In genomic region chr10:50421026-50421719, GRCh38 we compare ENCODE assay signal across 8 cellular contexts.
A peak's percentile ranks its signal among the peaks of the same experiment; 100 is the strongest.
DNase-seq lines count a peak whose midpoint lies in the region; ATAC-seq and TF ChIP-seq lines count a peak whose summit lies in the region.

No MANE protein-coding gene starts in this region.

- peak overlapping the region in 1 of 2 donors; percentile 6 for H3K27ac ChIP-seq in right atrium auricular region

- H3K4me3 ChIP-seq in right atrium auricular region, result no peak overlapping the region

- H3K36me3 Mint-ChIP-seq in activated naive CD4-positive, alpha-beta T cell treated with anti-CD3 and anti-CD28 coated beads for 36 hours (ENCODE audit: low read depth), result peaks cover 6% of the 10 kb centered on the region

- H3K27ac Mint-ChIP-seq in activated naive CD4-positive, alpha-beta T cell treated with anti-CD3 and anti-CD28 coated beads for 36 hours, result no peak overlapping the region

- H3K4me1 Mint-ChIP-seq in activated naive CD4-positive, alpha-beta T cell treated with anti-CD3 and anti-CD28 coated beads for 36 hours (ENCODE audit: low read depth), result peaks cover 23% of the 10 kb centered on the region

- CTCF ChIA-PET in activated naive CD4-positive, alpha-beta T cell treated with anti-CD3 and anti-CD28 coated beads for 36 hours (lab: Charles Lee), result interaction anchor here (0.5 to 1.8 kb wide), 6 partner anchors 11 to 167 kb away, joined by 3 to 6 read pairs (median 3); no protein-coding TSS in a partner anchor

- H3K4me3 Mint-ChIP-seq in activated naive CD4-positive, alpha-beta T cell treated with anti-CD3 and anti-CD28 coated beads for 36 hours, result no peak overlapping the region

- ATAC-seq in GM21717 (IDR thresholded peaks at IDR 0.05; ENCODE audit: unreplicated experiment) (peak; percentile 33), HG03469 (IDR thresholded peaks at IDR 0.05; ENCODE audit: unreplicated experiment) (no peak)

- no peaks in the 10 kb centered on the region for H3K9me3 Mint-ChIP-seq in activated naive CD4-positive, alpha-beta T cell treated with anti-CD3 and anti-CD28 coated beads for 36 hours

- H3K27me3 ChIP-seq in right atrium auricular region, result no peaks in the 10 kb centered on the region

- H3K4me1 ChIP-seq in right atrium auricular region, result peaks cover 0 to 16% of the 10 kb centered on the region in 2 donors

- intact Hi-C loops in activated naive CD4-positive, alpha-beta T cell treated with anti-CD3 and anti-CD28 coated beads for 36 hours (cut with micrococcal nuclease), result loop anchor here (1.0 to 5.0 kb wide), 2 partner anchors 54 to 129 kb away; no protein-coding TSS in a partner anchor

- H3K27me3 Mint-ChIP-seq in activated naive CD4-positive, alpha-beta T cell treated with anti-CD3 and anti-CD28 coated beads for 36 hours (ENCODE audit: low read depth), result no peaks in the 10 kb centered on the region

- no peaks in the 10 kb centered on the region for H3K9me3 ChIP-seq in right atrium auricular region

- H3K36me3 ChIP-seq in right atrium auricular region, result no peaks in the 10 kb centered on the region

- DNase-seq in NCI-H82 (lab: John Stamatoyannopoulos, UW) (peak; percentile 53), NCI-H82 treated with DMSO at 0.1 percent for 48 hours (lab: John Stamatoyannopoulos, UW; ENCODE audit: unreplicated experiment) (no peak), M059J (ENCODE audit: low read depth) (peak; percentile 47), right atrium auricular region (ENCODE audit: low spot score) (no peak)
- DNase-seq in activated naive CD4-positive, alpha-beta T cell treated with anti-CD3 and anti-CD28 coated beads for 36 hours, result peak; percentile 53
- DNase-seq in stimulated activated CD8-positive, alpha-beta memory T cell treated with anti-CD3 and anti-CD28 coated beads, Interleukin-4, amount 100 ng/mL, for 24 hours (ENCODE audit: low read depth), result peak; percentile 19

- TF ChIP-seq CTCF in right atrium auricular region (IDR thresholded peaks at IDR 0.05), result peak; percentile 55 to 79

Comparison
In these comparisons a context has a peak if more than half of its experiments do, and no peak if none do; other contexts are left out.
1. DNase-seq: peak in NCI-H82 (single experiment), M059J (single experiment), activated naive CD4-positive, alpha-beta T cell treated with anti-CD3 and anti-CD28 coated beads for 36 hours (single experiment) and stimulated activated CD8-positive, alpha-beta memory T cell treated with anti-CD3 and anti-CD28 coated beads, Interleukin-4, amount 100 ng/mL, for 24 hours (single experiment); none in NCI-H82 treated with DMSO at 0.1 percent for 48 hours (single experiment) and right atrium auricular region (single experiment).